ENCODE assay signal across 1 cellular context in the genomic region with DNA sequence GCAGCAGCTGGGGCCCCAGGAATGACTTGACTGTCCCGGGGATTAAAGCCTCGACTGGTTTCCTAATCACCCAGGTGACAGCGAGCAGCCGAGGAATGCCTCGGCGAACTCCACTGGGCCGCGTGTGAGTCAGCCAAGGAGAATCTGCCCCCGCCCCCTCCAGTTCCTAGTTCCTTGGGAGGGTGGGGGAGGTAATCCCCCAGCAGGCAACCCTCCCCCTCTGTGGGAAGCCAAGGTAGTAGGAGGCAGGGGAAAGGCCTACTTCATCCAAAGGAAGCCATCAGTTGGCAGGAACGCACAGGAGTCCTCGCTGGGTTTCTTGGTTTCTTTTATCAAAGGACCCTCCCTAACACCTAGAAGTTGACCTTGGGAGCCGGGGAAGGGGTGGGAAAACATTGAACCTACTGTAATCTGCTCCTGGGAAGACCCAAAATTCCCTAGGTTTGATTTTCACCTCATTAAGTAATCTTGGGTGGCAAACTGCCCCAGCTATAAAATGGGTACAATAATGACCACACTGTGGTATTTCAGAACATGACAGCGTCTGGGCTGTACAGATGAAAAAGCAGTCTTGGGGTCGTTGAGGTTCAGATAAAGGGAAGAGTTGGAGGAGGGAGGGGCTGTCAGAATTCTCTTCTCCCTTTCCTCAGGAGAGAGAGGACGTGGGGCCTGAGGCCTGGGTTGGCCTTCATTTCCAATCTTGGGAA.
TF ChIP-seq lines count a peak whose summit lies in the region.

No MANE protein-coding gene starts in this region.

TF ChIP-seq in H1, 55 proteins besides CTCF, POLR2A, EP300 and RAD21 (continued from another document):
- TF ChIP-seq, protein P1, sequence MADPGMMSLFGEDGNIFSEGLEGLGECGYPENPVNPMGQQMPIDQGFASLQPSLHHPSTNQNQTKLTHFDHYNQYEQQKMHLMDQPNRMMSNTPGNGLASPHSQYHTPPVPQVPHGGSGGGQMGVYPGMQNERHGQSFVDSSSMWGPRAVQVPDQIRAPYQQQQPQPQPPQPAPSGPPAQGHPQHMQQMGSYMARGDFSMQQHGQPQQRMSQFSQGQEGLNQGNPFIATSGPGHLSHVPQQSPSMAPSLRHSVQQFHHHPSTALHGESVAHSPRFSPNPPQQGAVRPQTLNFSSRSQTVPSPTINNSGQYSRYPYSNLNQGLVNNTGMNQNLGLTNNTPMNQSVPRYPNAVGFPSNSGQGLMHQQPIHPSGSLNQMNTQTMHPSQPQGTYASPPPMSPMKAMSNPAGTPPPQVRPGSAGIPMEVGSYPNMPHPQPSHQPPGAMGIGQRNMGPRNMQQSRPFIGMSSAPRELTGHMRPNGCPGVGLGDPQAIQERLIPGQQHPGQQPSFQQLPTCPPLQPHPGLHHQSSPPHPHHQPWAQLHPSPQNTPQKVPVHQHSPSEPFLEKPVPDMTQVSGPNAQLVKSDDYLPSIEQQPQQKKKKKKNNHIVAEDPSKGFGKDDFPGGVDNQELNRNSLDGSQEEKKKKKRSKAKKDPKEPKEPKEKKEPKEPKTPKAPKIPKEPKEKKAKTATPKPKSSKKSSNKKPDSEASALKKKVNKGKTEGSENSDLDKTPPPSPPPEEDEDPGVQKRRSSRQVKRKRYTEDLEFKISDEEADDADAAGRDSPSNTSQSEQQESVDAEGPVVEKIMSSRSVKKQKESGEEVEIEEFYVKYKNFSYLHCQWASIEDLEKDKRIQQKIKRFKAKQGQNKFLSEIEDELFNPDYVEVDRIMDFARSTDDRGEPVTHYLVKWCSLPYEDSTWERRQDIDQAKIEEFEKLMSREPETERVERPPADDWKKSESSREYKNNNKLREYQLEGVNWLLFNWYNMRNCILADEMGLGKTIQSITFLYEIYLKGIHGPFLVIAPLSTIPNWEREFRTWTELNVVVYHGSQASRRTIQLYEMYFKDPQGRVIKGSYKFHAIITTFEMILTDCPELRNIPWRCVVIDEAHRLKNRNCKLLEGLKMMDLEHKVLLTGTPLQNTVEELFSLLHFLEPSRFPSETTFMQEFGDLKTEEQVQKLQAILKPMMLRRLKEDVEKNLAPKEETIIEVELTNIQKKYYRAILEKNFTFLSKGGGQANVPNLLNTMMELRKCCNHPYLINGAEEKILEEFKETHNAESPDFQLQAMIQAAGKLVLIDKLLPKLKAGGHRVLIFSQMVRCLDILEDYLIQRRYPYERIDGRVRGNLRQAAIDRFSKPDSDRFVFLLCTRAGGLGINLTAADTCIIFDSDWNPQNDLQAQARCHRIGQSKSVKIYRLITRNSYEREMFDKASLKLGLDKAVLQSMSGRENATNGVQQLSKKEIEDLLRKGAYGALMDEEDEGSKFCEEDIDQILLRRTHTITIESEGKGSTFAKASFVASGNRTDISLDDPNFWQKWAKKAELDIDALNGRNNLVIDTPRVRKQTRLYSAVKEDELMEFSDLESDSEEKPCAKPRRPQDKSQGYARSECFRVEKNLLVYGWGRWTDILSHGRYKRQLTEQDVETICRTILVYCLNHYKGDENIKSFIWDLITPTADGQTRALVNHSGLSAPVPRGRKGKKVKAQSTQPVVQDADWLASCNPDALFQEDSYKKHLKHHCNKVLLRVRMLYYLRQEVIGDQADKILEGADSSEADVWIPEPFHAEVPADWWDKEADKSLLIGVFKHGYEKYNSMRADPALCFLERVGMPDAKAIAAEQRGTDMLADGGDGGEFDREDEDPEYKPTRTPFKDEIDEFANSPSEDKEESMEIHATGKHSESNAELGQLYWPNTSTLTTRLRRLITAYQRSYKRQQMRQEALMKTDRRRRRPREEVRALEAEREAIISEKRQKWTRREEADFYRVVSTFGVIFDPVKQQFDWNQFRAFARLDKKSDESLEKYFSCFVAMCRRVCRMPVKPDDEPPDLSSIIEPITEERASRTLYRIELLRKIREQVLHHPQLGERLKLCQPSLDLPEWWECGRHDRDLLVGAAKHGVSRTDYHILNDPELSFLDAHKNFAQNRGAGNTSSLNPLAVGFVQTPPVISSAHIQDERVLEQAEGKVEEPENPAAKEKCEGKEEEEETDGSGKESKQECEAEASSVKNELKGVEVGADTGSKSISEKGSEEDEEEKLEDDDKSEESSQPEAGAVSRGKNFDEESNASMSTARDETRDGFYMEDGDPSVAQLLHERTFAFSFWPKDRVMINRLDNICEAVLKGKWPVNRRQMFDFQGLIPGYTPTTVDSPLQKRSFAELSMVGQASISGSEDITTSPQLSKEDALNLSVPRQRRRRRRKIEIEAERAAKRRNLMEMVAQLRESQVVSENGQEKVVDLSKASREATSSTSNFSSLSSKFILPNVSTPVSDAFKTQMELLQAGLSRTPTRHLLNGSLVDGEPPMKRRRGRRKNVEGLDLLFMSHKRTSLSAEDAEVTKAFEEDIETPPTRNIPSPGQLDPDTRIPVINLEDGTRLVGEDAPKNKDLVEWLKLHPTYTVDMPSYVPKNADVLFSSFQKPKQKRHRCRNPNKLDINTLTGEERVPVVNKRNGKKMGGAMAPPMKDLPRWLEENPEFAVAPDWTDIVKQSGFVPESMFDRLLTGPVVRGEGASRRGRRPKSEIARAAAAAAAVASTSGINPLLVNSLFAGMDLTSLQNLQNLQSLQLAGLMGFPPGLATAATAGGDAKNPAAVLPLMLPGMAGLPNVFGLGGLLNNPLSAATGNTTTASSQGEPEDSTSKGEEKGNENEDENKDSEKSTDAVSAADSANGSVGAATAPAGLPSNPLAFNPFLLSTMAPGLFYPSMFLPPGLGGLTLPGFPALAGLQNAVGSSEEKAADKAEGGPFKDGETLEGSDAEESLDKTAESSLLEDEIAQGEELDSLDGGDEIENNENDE (IDR thresholded peaks at IDR 0.05; ENCODE audit: insufficient replicate concordance, low read length): no peak
- TF ChIP-seq, protein P2, sequence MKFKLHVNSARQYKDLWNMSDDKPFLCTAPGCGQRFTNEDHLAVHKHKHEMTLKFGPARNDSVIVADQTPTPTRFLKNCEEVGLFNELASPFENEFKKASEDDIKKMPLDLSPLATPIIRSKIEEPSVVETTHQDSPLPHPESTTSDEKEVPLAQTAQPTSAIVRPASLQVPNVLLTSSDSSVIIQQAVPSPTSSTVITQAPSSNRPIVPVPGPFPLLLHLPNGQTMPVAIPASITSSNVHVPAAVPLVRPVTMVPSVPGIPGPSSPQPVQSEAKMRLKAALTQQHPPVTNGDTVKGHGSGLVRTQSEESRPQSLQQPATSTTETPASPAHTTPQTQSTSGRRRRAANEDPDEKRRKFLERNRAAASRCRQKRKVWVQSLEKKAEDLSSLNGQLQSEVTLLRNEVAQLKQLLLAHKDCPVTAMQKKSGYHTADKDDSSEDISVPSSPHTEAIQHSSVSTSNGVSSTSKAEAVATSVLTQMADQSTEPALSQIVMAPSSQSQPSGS (IDR thresholded peaks at IDR 0.05; ENCODE audit: low read length): peak; percentile 62; the same call in 1 of the 2 replicates
- TF ChIP-seq NRF1 (IDR thresholded peaks at IDR 0.05; ENCODE audit: low read depth, low read length) (no peak), HDAC6 (IDR thresholded peaks at IDR 0.05; ENCODE audit: low read depth, low read length) (no peak), RFX5 (IDR thresholded peaks at IDR 0.05; ENCODE audit: borderline replicate concordance, low read depth, low read length) (no peak), SAP30 (IDR thresholded peaks at IDR 0.05; ENCODE audit: insufficient read depth, insufficient replicate concordance, low read length) (no peak), CHD1 (IDR thresholded peaks at IDR 0.05; ENCODE audit: low read depth, low read length) (no peak), TAF1 (IDR thresholded peaks at IDR 0.05; ENCODE audit: low read depth, low read length) (peak; percentile 64), GTF2F1 (IDR thresholded peaks at IDR 0.05; ENCODE audit: borderline replicate concordance, low read depth, low read length) (no peak), KDM1A (IDR thresholded peaks at IDR 0.05; ENCODE audit: borderline replicate concordance, low read length) (peak; percentile 30; the same call in 1 of the 2 replicates), MAX (IDR thresholded peaks at IDR 0.05) (peak; percentile 80), SIRT6 (IDR thresholded peaks at IDR 0.05; ENCODE audit: low read length) (no peak), RBBP5 (IDR thresholded peaks at IDR 0.05; ENCODE audit: borderline replicate concordance, low read depth, low read length) (no peak), KDM5A (IDR thresholded peaks at IDR 0.05; ENCODE audit: low read length) (no peak), E2F6 (IDR thresholded peaks at IDR 0.05) (no peak), JUND (IDR thresholded peaks at IDR 0.05; ENCODE audit: low read length) (peak; percentile 95), PHF8 (conservative IDR thresholded peaks at IDR 0.05; ENCODE audit: low read depth, low read length) (0 out of 2 replicates have a peak, but pooled peaks have one; percentile 46), MAFK (IDR thresholded peaks at IDR 0.05; ENCODE audit: low read depth, low read length) (no peak), SP1 (IDR thresholded peaks at IDR 0.05; ENCODE audit: low read depth, low read length) (peak; percentile 73), TBP (IDR thresholded peaks at IDR 0.05; ENCODE audit: low read depth, low read length) (peak; percentile 56; the same call in 1 of the 2 replicates), GABPA (IDR thresholded peaks at IDR 0.05; ENCODE audit: borderline replicate concordance, insufficient read depth, low read length) (no peak), POLR2AphosphoS5 (IDR thresholded peaks at IDR 0.05; ENCODE audit: low read depth, low read length) (peak; percentile 60; the same call in 1 of the 2 replicates), FOSL1 (IDR thresholded peaks at IDR 0.05; ENCODE audit: insufficient read depth, low read depth, low read length) (no peak), NANOG (IDR thresholded peaks at IDR 0.05; ENCODE audit: insufficient read depth, low read depth, low read length, poor library complexity, severe bottlenecking) (no peak), EGR1 (IDR thresholded peaks at IDR 0.05; ENCODE audit: borderline replicate concordance, low read depth, low read length) (peak; percentile 39; the same call in 1 of the 2 replicates), BACH1 (IDR thresholded peaks at IDR 0.05; ENCODE audit: low read length) (no peak), POU5F1 (IDR thresholded peaks at IDR 0.05; ENCODE audit: low read depth, low read length) (no peak), SUZ12 (IDR thresholded peaks at IDR 0.05; ENCODE audit: low read length) (no peak), CHD2 (IDR thresholded peaks at IDR 0.05; ENCODE audit: low read length) (0 out of 2 replicates have a peak, but pooled peaks have one; percentile 35), TCF12 (IDR thresholded peaks at IDR 0.05; ENCODE audit: low read depth, low read length) (peak; percentile 63; the same call in 1 of the 2 replicates), CTBP2 (IDR thresholded peaks at IDR 0.05; ENCODE audit: borderline replicate concordance, insufficient read depth, insufficient read length, low read length) (no peak), BRCA1 (IDR thresholded peaks at IDR 0.05; ENCODE audit: low read depth, low read length) (no peak), USF2 (IDR thresholded peaks at IDR 0.05; ENCODE audit: low read length) (no peak), CREB1 (IDR thresholded peaks at IDR 0.05) (no peak), HDAC2 (IDR thresholded peaks at IDR 0.05; ENCODE audit: borderline replicate concordance in 1 of 2, low read depth in 2 of 2, low read length in 2 of 2) (peak in 1 of 2 experiments; percentile 71; a peak in 2 of 4 replicates), ATF3 (IDR thresholded peaks at IDR 0.05; ENCODE audit: insufficient read depth, low read depth, low read length) (no peak), JUN (IDR thresholded peaks at IDR 0.05; ENCODE audit: low read depth, low read length) (peak; percentile 80), YY1 (IDR thresholded peaks at IDR 0.05; ENCODE audit: low read depth, low read length) (0 out of 2 replicates have a peak, but pooled peaks have one; percentile 44), CEBPB (IDR thresholded peaks at IDR 0.05; ENCODE audit: low read depth, low read length) (peak; percentile 68), RXRA (IDR thresholded peaks at IDR 0.05; ENCODE audit: insufficient read depth, low read depth, low read length) (peak; percentile 60; the same call in 1 of the 2 replicates), ASH2L (IDR thresholded peaks at IDR 0.05; ENCODE audit: low read length) (no peak), SRF (IDR thresholded peaks at IDR 0.05; ENCODE audit: low read depth, low read length) (no peak), ZNF274 (IDR thresholded peaks at IDR 0.05; ENCODE audit: borderline replicate concordance, extremely low read depth, low read length) (no peak), RNF2 (IDR thresholded peaks at IDR 0.05; ENCODE audit: borderline replicate concordance, low read depth, low read length, missing control alignments, poor library complexity, severe bottlenecking) (no peak), SP2 (IDR thresholded peaks at IDR 0.05; ENCODE audit: low read length) (no peak), SP4 (IDR thresholded peaks at IDR 0.05; ENCODE audit: low read length) (peak; percentile 36; the same call in 1 of the 2 replicates), CBX5 (IDR thresholded peaks at IDR 0.05; ENCODE audit: low read depth, low read length) (no peak), BCL11A (IDR thresholded peaks at IDR 0.05; ENCODE audit: low read depth in 2 of 2, low read length in 2 of 2) (no peak), TEAD4 (IDR thresholded peaks at IDR 0.05; ENCODE audit: low read depth, low read length) (peak; percentile 84), SIX5 (IDR thresholded peaks at IDR 0.05; ENCODE audit: low read depth, low read length) (no peak), EZH2 (IDR thresholded peaks at IDR 0.05; ENCODE audit: low read depth, low read length, severe bottlenecking) (no peak), CBX8 (IDR thresholded peaks at IDR 0.05; ENCODE audit: borderline replicate concordance, low read depth, low read length) (no peak)
